31 cellular contexts compared by ENCODE assay signal in genomic region chr3:116777181-116777840, GRCh38.
DNase-seq lines count a peak whose midpoint lies in the region; ATAC-seq, FAIRE-seq and TF ChIP-seq lines count a peak whose summit lies in the region.
"Had no signal": no experiment of that assay in that cellular context is flagged by ENCODE, and none has a peak within 500 bp of the region (broad histone marks: within the 10 kb centered on the region; RNA-seq: fewer than 3 reads in every experiment).

No MANE protein-coding gene starts in this region.

- no peak overlapping the region for H2BK15ac ChIP-seq in mesendoderm (replicated peaks; ENCODE audit: low read depth)

- no peak overlapping the region for H3K4me3 Mint-ChIP-seq in GM23338
- H3K4me3 Mint-ChIP-seq: CD8-positive, alpha-beta memory T cell; naive B cell had no signal

- DNase-seq in A673 (ENCODE audit: low spot score), result peak; percentile 12
- no peak for DNase-seq in GM23338 (ENCODE audit: low spot score)
- peak; percentile 6 for DNase-seq in bronchial epithelial cell (ENCODE audit: low read depth)
- DNase-seq in mesendoderm, result peak; percentile 62
- no peak for DNase-seq in NCI-H82 treated with DMSO at 0.1 percent for 48 hours (lab: John Stamatoyannopoulos, UW; ENCODE audit: unreplicated experiment)
- DNase-seq in stimulated activated CD4-positive, alpha-beta T cell treated with anti-CD3 and anti-CD28 coated beads, Interleukin-15, amount 100 ng/mL, for 24 hours, result no peak
- no peak for DNase-seq in activated T-cell treated with anti-CD3 and anti-CD28 coated beads for 4 hours
- DNase-seq: activated CD4-positive, alpha-beta T cell treated with anti-CD3 and anti-CD28 coated beads for 4 hours; activated CD8-positive, alpha-beta memory T cell treated with anti-CD3 and anti-CD28 coated beads for 24 hours; activated gamma-delta T cell; activated T-cell treated with anti-CD3 and anti-CD28 coated beads, Interleukin-2, amount 50 U/mL, for 1 hour; BE2C; body of pancreas; CD8-positive, alpha-beta memory T cell; DMS53; effector CD8-positive, alpha-beta T cell; foreskin fibroblast; heart right ventricle; left colon; naive B cell; OCI-M1; small intestine; stimulated activated CD4-positive, alpha-beta T cell treated with anti-CD3 and anti-CD28 coated beads, Interleukin-1b, Interleukin-23, amount 100 ng/mL, for 48 hours; stimulated activated CD8-positive, alpha-beta memory T cell treated with anti-CD3 and anti-CD28 coated beads, Interleukin-4, amount 100 ng/mL, for 48 hours; stomach; T-helper 2 cell had no signal

- BruUV-seq in A673 (replicated peaks; lab: Mats Ljungman, UMichigan), result no TSS peak

- H3K27ac ChIP-seq in A673 (ENCODE audit: low read depth, low read length, poor library complexity, severe bottlenecking), result no peak overlapping the region
- H3K27ac ChIP-seq in GM23338 (ENCODE audit: low read depth), result no peak overlapping the region; the same call in 1 of the 2 replicates
- H3K27ac ChIP-seq in mesendoderm (ENCODE audit: low read depth, low read length), result no peak overlapping the region
- H3K27ac ChIP-seq: A549, body of pancreas, heart right ventricle, stomach, tibial nerve had no signal

- no peaks in the 10 kb centered on the region for H3K79me2 ChIP-seq in GM23338 (replicated peaks; ENCODE audit: insufficient read depth)
- H3K79me2 ChIP-seq in mesendoderm (ENCODE audit: control insufficient read depth, insufficient read depth, low read length), result no peaks in the 10 kb centered on the region

- H3K36me3 ChIP-seq in A673 (ENCODE audit: insufficient read depth, low read length, poor library complexity, severe bottlenecking) (no peaks in the 10 kb centered on the region), GM23338 (ENCODE audit: insufficient read depth) (no peaks in the 10 kb centered on the region), bronchial epithelial cell (ENCODE audit: control insufficient read depth, insufficient read depth, low read length) (no peaks in the 10 kb centered on the region), mesendoderm (ENCODE audit: control insufficient read depth, insufficient read depth, low read length) (no peaks in the 10 kb centered on the region)
- H3K36me3 ChIP-seq: BE2C, heart right ventricle, stomach, tibial nerve had no signal

- no peaks in the 10 kb centered on the region for H4K20me1 ChIP-seq in GM23338 (replicated peaks; ENCODE audit: insufficient read depth)

- peaks cover 14% of the 10 kb centered on the region for H3K4me1 Mint-ChIP-seq in GM23338
- H3K4me1 Mint-ChIP-seq: CD8-positive, alpha-beta memory T cell; naive B cell had no signal

- no peaks in the 10 kb centered on the region for H3K79me1 ChIP-seq in mesendoderm (ENCODE audit: low read length)

- H4K5ac ChIP-seq in mesendoderm (ENCODE audit: low read length), result no peak overlapping the region

- H3K4ac ChIP-seq in mesendoderm (ENCODE audit: low read depth, low read length), result no peak overlapping the region

- no peaks in the 10 kb centered on the region for H3K9me3 Mint-ChIP-seq in GM23338
- H3K9me3 Mint-ChIP-seq: naive B cell had no signal

- ATAC-seq in GM23338 (peak; percentile 39; the same call in 1 of the 3 replicates), HG02852 (IDR thresholded peaks at IDR 0.05; ENCODE audit: unreplicated experiment) (no peak)
- ATAC-seq: A549, body of pancreas, esophagus mucosa, heart right ventricle, left colon had no signal

- H3F3A ChIP-seq in GM23338 (replicated peaks; ENCODE audit: low read depth), result no peaks in the 10 kb centered on the region

- H3K4me2 ChIP-seq in GM23338 (no peak overlapping the region), mesendoderm (ENCODE audit: low read length) (no peak overlapping the region)
- H3K4me2 ChIP-seq: A549 had no signal

- no peak overlapping the region for H2BK5ac ChIP-seq in mesendoderm (ENCODE audit: low read length)

- H3K27me3 ChIP-seq in A673 (replicated peaks; ENCODE audit: insufficient read depth, low read depth, low read length, poor library complexity) (no peaks in the 10 kb centered on the region), GM23338 (ENCODE audit: insufficient read depth) (no peaks in the 10 kb centered on the region), bronchial epithelial cell (ENCODE audit: control insufficient read depth, insufficient read depth, low read length) (no peaks in the 10 kb centered on the region), mesendoderm (ENCODE audit: insufficient read depth, low read length, poor library complexity) (no peaks in the 10 kb centered on the region)
- H3K27me3 ChIP-seq: BE2C, body of pancreas, stomach, tibial nerve had no signal

- H3K36me3 Mint-ChIP-seq in GM23338 (ENCODE audit: low read depth), result no peaks in the 10 kb centered on the region
- H3K36me3 Mint-ChIP-seq: CD8-positive, alpha-beta memory T cell; naive B cell had no signal

- no peaks in the 10 kb centered on the region for H3K9me2 ChIP-seq in GM23338 (ENCODE audit: insufficient read depth)

- CTCF ChIA-PET in A673 (lab: Charles Lee), result no interaction called here

- H3K27ac Mint-ChIP-seq in GM23338, result peak overlapping the region; percentile 80; the same call in 1 of the 2 replicates
- H3K27ac Mint-ChIP-seq: CD8-positive, alpha-beta memory T cell; naive B cell had no signal

- no peak overlapping the region for H3K9ac ChIP-seq in mesendoderm (ENCODE audit: low read length)

- H3K4me1 ChIP-seq in A673 (ENCODE audit: insufficient read depth, low read length, poor library complexity, severe bottlenecking), result no peaks in the 10 kb centered on the region
- H3K4me1 ChIP-seq in GM23338 (ENCODE audit: insufficient read depth), result peaks cover 9% of the 10 kb centered on the region; the same call in 1 of the 2 replicates
- H3K4me1 ChIP-seq in mesendoderm (ENCODE audit: control insufficient read depth, low read depth, low read length), result no peaks in the 10 kb centered on the region
- H3K4me1 ChIP-seq: A549, BE2C, body of pancreas, heart right ventricle, stomach, tibial nerve had no signal

- intact Hi-C loops in A673 (cut with micrococcal nuclease; ENCODE audit: unreplicated experiment), result no loop called here

- no peak overlapping the region for H3K23ac ChIP-seq in mesendoderm (ENCODE audit: low read length)

- FAIRE-seq in bronchial epithelial cell (lab: Jason Lieb, UNC), result no peak
- FAIRE-seq: A549, GM18507, small intestine had no signal

- H3K4me3 ChIP-seq in A673 (ENCODE audit: low read depth, low read length, poor library complexity, severe bottlenecking) (no peak overlapping the region), GM23338 (no peak overlapping the region), bronchial epithelial cell (ENCODE audit: low read depth, low read length) (no peak overlapping the region), mesendoderm (ENCODE audit: low read length) (no peak overlapping the region)
- H3K4me3 ChIP-seq: A549, body of pancreas, heart right ventricle, stomach, tibial nerve had no signal

- POLR2A ChIA-PET in A673 (lab: Charles Lee; ENCODE audit: low non-redundant PET), result no interaction called here

- no peak overlapping the region for H2BK120ac ChIP-seq in mesendoderm (ENCODE audit: low read depth, low read length)

- no peak overlapping the region for H3K56ac ChIP-seq in mesendoderm (ENCODE audit: low read length)

- no peak overlapping the region for H4K8ac ChIP-seq in mesendoderm (ENCODE audit: low read depth, low read length)

- TF ChIP-seq CTCF in A673 (conservative IDR thresholded peaks at IDR 0.05; ENCODE audit: low read depth, low read length) (no peak), GM23338 (conservative IDR thresholded peaks at IDR 0.05; ENCODE audit: low read depth in 2 of 2) (no peak), bronchial epithelial cell (IDR thresholded peaks at IDR 0.05; ENCODE audit: insufficient read depth, low read length, severe bottlenecking) (no peak)

- peak overlapping the region; percentile 79 for H2AFZ ChIP-seq in GM23338

- H3K27me3 Mint-ChIP-seq in GM23338 (ENCODE audit: insufficient read depth, low read depth, poor library complexity), result peaks cover 4% of the 10 kb centered on the region

- no peaks in the 10 kb centered on the region for H3K9me3 ChIP-seq in A673 (ENCODE audit: low read depth, low read length, poor library complexity, severe bottlenecking)
- H3K9me3 ChIP-seq: A549, BE2C, body of pancreas, heart right ventricle, stomach, tibial nerve had no signal

- H2AK5ac ChIP-seq in mesendoderm (ENCODE audit: low read length), result no peak overlapping the region

- no peak overlapping the region for H3K18ac ChIP-seq in mesendoderm (ENCODE audit: low read length)

- WGBS in mesendoderm (ENCODE audit: extremely low coverage, insufficient coverage, low lambda C conversion rate), result no CpG with 5 or more reads among the region's 8 CpGs

TF ChIP-seq in GM23338, 12 proteins besides CTCF, POLR2A, EP300 and RAD21 (continues in another document):
- no peak for TF ChIP-seq REST (IDR thresholded peaks at IDR 0.05; ENCODE audit: unreplicated experiment)
- TF ChIP-seq STAT1 (IDR thresholded peaks at IDR 0.05; ENCODE audit: unreplicated experiment), result no peak
- no peak for TF ChIP-seq EZH2 (IDR thresholded peaks at IDR 0.05; ENCODE audit: low read depth, unreplicated experiment)
- TF ChIP-seq CREB1 (CRISPR knock-in tag; IDR thresholded peaks at IDR 0.05; ENCODE audit: low read depth), result no peak
- TF ChIP-seq POLR2AphosphoS5 (IDR thresholded peaks at IDR 0.05; ENCODE audit: low read depth), result no peak
- no peak for TF ChIP-seq ZNF114 (CRISPR knock-in tag; IDR thresholded peaks at IDR 0.05)

Comparison
In these comparisons a context has a peak if more than half of its experiments do, and no peak if none do; other contexts are left out.
1. DNase-seq: peak in A673 (single experiment), bronchial epithelial cell (single experiment) and mesendoderm (single experiment); none in GM23338 (single experiment), NCI-H82 treated with DMSO at 0.1 percent for 48 hours (single experiment), stimulated activated CD4-positive, alpha-beta T cell treated with anti-CD3 and anti-CD28 coated beads, Interleukin-15, amount 100 ng/mL, for 24 hours (single experiment) and activated T-cell treated with anti-CD3 and anti-CD28 coated beads for 4 hours (single experiment).